Comparison of ENCODE assay signal across 26 cellular contexts in the genomic region with DNA sequence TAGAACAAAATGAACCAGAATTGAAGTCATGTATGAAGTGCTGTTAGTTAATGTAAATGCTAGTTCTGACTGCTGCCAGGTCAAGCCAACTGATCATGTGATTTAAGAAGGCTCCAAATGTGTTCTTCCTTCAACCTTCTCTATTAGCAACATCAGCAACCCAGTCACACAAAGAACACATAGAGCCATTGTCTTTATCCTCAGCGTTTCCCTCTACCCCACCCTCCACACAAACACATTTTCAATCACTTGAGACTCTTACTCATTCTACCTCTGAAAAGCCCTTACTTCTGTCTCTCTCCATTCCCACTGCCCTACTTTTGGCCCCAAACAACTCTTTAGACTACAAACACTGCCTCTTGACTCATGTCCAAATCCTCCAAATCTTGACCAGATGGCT.
"Had no signal": no experiment of that assay in that cellular context is flagged by ENCODE, and none has a peak within 500 bp of the region (broad histone marks: within the 10 kb centered on the region; RNA-seq: fewer than 3 reads in every experiment).

No MANE protein-coding gene starts in this region.

- H3K36me3 Mint-ChIP-seq: activated naive CD8-positive, alpha-beta T cell; brain; immature natural killer cell; naive thymus-derived CD8-positive, alpha-beta T cell; neural progenitor cell had no signal

- H3K4me1 ChIP-seq: parathyroid adenoma, right lobe of liver, testis, transverse colon had no signal

- H3K36me3 ChIP-seq: cardiac muscle cell, neural progenitor cell, right lobe of liver, transverse colon had no signal

- H3K27me3 Mint-ChIP-seq: brain had no signal

- H3K27ac Mint-ChIP-seq: activated naive CD8-positive, alpha-beta T cell; brain; effector memory CD8-positive, alpha-beta T cell; immature natural killer cell; naive thymus-derived CD8-positive, alpha-beta T cell; neural progenitor cell had no signal

- H3K4me3 Mint-ChIP-seq: activated naive CD8-positive, alpha-beta T cell; brain; effector memory CD8-positive, alpha-beta T cell; immature natural killer cell; naive thymus-derived CD8-positive, alpha-beta T cell; neural progenitor cell had no signal

- H3K79me2 ChIP-seq: parathyroid adenoma had no signal

- H3K4me1 Mint-ChIP-seq: immature natural killer cell; naive thymus-derived CD8-positive, alpha-beta T cell had no signal

- DNase-seq: activated CD4-positive, alpha-beta T cell treated with anti-CD3 and anti-CD28 coated beads for 4 hours; activated CD4-positive, alpha-beta T cell treated with anti-CD3 and anti-CD28 coated beads, Interleukin-2, amount 50 U/mL, for 4 hours; activated effector memory CD4-positive, alpha-beta T cell treated with Interleukin-2 at 50 U/mL for 16 hours; activated naive CD4-positive, alpha-beta T cell treated with Interleukin-2 at 50 U/mL for 16 hours; anterior cingulate cortex; cerebellar nuclear complex; effector memory CD8-positive, alpha-beta T cell; hippocampal formation; immature natural killer cell; kidney; left colon; naive thymus-derived CD8-positive, alpha-beta T cell; occipital lobe; right lobe of liver; stimulated activated CD4-positive, alpha-beta T cell treated with anti-CD3 and anti-CD28 coated beads, Interleukin-2, amount 100 ng/mL, for 48 hours; stimulated activated naive CD4-positive, alpha-beta T cell treated with Interleukin-2 at 50 U/mL for 16 hours; testis; transverse colon had no signal

- H3K9ac ChIP-seq: neural progenitor cell, parathyroid adenoma had no signal

- H3K4me2 ChIP-seq: neural progenitor cell had no signal

- ATAC-seq: effector memory CD8-positive, alpha-beta T cell; esophagus mucosa; left colon; naive thymus-derived CD8-positive, alpha-beta T cell had no signal

- H3K27me3 ChIP-seq: cardiac muscle cell, neural progenitor cell, right lobe of liver, testis, transverse colon had no signal

- H3K4me3 ChIP-seq: cardiac muscle cell, coronary artery, neural progenitor cell, right lobe of liver, testis, transverse colon had no signal

- H3K27ac ChIP-seq: cardiac muscle cell, coronary artery, neural progenitor cell, parathyroid adenoma, right lobe of liver, testis, transverse colon, VCaP had no signal

- H2AFZ ChIP-seq: parathyroid adenoma had no signal

- H3K9me3 Mint-ChIP-seq: brain; effector memory CD8-positive, alpha-beta T cell had no signal

- H3K9me3 ChIP-seq: right lobe of liver, testis, transverse colon had no signal
